ENCODE assay signal across 13 cellular contexts in the genomic region with DNA sequence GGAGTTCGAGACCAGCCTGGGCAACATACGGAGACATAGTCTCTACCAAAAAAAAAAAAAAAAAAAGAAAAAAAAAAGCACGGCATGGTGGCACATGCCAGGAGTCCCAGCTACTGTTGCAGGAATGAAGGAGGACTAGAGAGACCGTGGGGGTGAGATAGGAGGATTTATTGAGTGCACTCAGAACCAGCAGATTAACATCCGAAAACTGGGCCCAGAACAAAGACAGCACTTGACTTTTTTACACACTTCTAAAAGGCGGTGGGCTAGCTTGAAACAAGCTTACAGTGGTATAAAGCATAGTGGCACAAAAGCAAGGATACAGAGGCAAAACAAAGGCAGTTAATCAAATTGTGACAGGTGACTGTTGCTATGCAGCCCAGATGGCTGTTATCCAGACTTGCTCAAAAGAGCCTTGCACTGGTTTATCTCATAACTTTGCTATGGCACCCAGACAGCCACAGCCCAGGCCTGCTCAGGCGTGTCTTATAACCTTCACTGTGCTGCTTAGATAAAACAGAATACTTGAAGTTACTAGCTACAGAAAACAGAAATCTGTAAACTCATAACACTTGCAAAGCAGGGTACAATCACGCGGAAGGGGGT. TPM values are rescaled to one million over a fixed set of nuclear protein-coding genes. Genes with fewer than 3 reads are reported as not detected.
DNase-seq lines count a peak whose midpoint lies in the region; ATAC-seq and TF ChIP-seq lines count a peak whose summit lies in the region.
"Had no signal": no experiment of that assay in that cellular context is flagged by ENCODE, and none has a peak within 500 bp of the region (broad histone marks: within the 10 kb centered on the region; RNA-seq: fewer than 3 reads in every experiment).

No MANE protein-coding gene starts in this region.

- no peak overlapping the region for H3K27ac Mint-ChIP-seq in activated T-helper 1 cell treated with anti-CD3 and anti-CD28 coated beads, Interleukin-12 subunit alpha, Interleukin-12 subunit beta, Interleukin-2, Interleukin-4 antibody, amounts not matched to agents 30 ng/mL and 10 ng/mL and 1 ng/mL, durations not matched to agents 14 hours and 24 hours and 36 hours
- H3K27ac Mint-ChIP-seq: T-helper 17 cell had no signal

- H3K4me1 Mint-ChIP-seq in activated T-helper 1 cell treated with anti-CD3 and anti-CD28 coated beads, Interleukin-12 subunit alpha, Interleukin-12 subunit beta, Interleukin-2, Interleukin-4 antibody, amounts not matched to agents 30 ng/mL and 10 ng/mL and 1 ng/mL, durations not matched to agents 14 hours and 24 hours and 36 hours (ENCODE audit: low read depth), result no peaks in the 10 kb centered on the region
- H3K4me1 Mint-ChIP-seq: T-helper 17 cell had no signal

- H2AFZ ChIP-seq in fibroblast of lung (ENCODE audit: low read length), result no peak overlapping the region

- no peak for TF ChIP-seq CTCF in fibroblast of lung (conservative IDR thresholded peaks at IDR 0.05 in 1 of 2, IDR thresholded peaks at IDR 0.05 in 1 of 2; ENCODE audit: low read depth in 1 of 2, low read length in 2 of 2)
- no peak for TF ChIP-seq CTCF in testis (IDR thresholded peaks at IDR 0.05)

- H3K4me1 ChIP-seq in fibroblast of lung (ENCODE audit: control insufficient read depth, extremely low read depth, insufficient read depth, low read length), result no peaks in the 10 kb centered on the region
- H3K4me1 ChIP-seq in testis, result no peaks in the 10 kb centered on the region

- intact Hi-C loops in testis (cut with DNase I; ENCODE audit: low total_unique reads), result no loop called here
- intact Hi-C loops in activated T-helper 1 cell treated with anti-CD3 and anti-CD28 coated beads, Interleukin-12 subunit alpha, Interleukin-12 subunit beta, Interleukin-2, Interleukin-4 antibody, amounts not matched to agents 30 ng/mL and 10 ng/mL and 1 ng/mL, durations not matched to agents 14 hours and 24 hours and 36 hours (cut with micrococcal nuclease), result no loop called here

- no peaks in the 10 kb centered on the region for H3K27me3 ChIP-seq in fibroblast of lung (ENCODE audit: control insufficient read depth, insufficient read depth, low read length)
- H3K27me3 ChIP-seq in testis, result no peaks in the 10 kb centered on the region

- no peaks in the 10 kb centered on the region for H3K79me2 ChIP-seq in fibroblast of lung (ENCODE audit: control insufficient read depth, insufficient read depth, low read length)

- H3K4me3 ChIP-seq in fibroblast of lung (replicated peaks in 1 of 4; ENCODE audit: control extremely low read depth in 1 of 4, insufficient read depth in 1 of 4, low read depth in 3 of 4, low read length in 4 of 4) (no peak overlapping the region), testis (no peak overlapping the region)

- no peak for ATAC-seq in GM18520 (IDR thresholded peaks at IDR 0.05; ENCODE audit: unreplicated experiment)
- ATAC-seq: left cardiac atrium, T-helper 17 cell had no signal

- WGBS in testis, 2 donors, result 79 to 81% methylated on average over 9 of the region's 9 CpGs

- no peaks in the 10 kb centered on the region for H4K20me1 ChIP-seq in fibroblast of lung (ENCODE audit: control insufficient read depth, extremely low read depth, insufficient read depth, low read length)

- H3K9me3 Mint-ChIP-seq in activated T-helper 1 cell treated with anti-CD3 and anti-CD28 coated beads, Interleukin-12 subunit alpha, Interleukin-12 subunit beta, Interleukin-2, Interleukin-4 antibody, amounts not matched to agents 30 ng/mL and 10 ng/mL and 1 ng/mL, durations not matched to agents 14 hours and 24 hours and 36 hours, result peaks cover 55% of the 10 kb centered on the region

- H3K36me3 ChIP-seq in fibroblast of lung (ENCODE audit: control insufficient read depth, insufficient read depth, low read length), result no peaks in the 10 kb centered on the region
- no peaks in the 10 kb centered on the region for H3K36me3 ChIP-seq in testis (ENCODE audit: low read depth, missing control alignments)

- H3K27ac ChIP-seq in fibroblast of lung (ENCODE audit: insufficient read depth, low read length) (no peak overlapping the region), testis (no peak overlapping the region)
- H3K27ac ChIP-seq: HL-60 had no signal

- no peak overlapping the region for H3K4me3 Mint-ChIP-seq in activated T-helper 1 cell treated with anti-CD3 and anti-CD28 coated beads, Interleukin-12 subunit alpha, Interleukin-12 subunit beta, Interleukin-2, Interleukin-4 antibody, amounts not matched to agents 30 ng/mL and 10 ng/mL and 1 ng/mL, durations not matched to agents 14 hours and 24 hours and 36 hours
- H3K4me3 Mint-ChIP-seq: T-helper 17 cell had no signal

- peaks cover 2% of the 10 kb centered on the region for H3K27me3 Mint-ChIP-seq in activated T-helper 1 cell treated with anti-CD3 and anti-CD28 coated beads, Interleukin-12 subunit alpha, Interleukin-12 subunit beta, Interleukin-2, Interleukin-4 antibody, amounts not matched to agents 30 ng/mL and 10 ng/mL and 1 ng/mL, durations not matched to agents 14 hours and 24 hours and 36 hours (ENCODE audit: insufficient read depth)
- H3K27me3 Mint-ChIP-seq: T-helper 17 cell had no signal

- peak in 5 of 6 experiments; percentile 0 to 25 (median 6) for DNase-seq in stimulated activated naive CD4-positive, alpha-beta T cell (lab: John Stamatoyannopoulos, UW)
- no peak for DNase-seq in stimulated activated naive CD4-positive, alpha-beta T cell treated with Interleukin-2 at 50 U/mL for 16 hours (lab: John Stamatoyannopoulos, UW)
- DNase-seq in RPMI8226 (peak; percentile 9), fibroblast of lung (ENCODE audit: low read depth in 2 of 2) (peak; percentile 38 to 52), testis (peak; percentile 21)
- DNase-seq in stimulated activated CD4-positive, alpha-beta T cell treated with anti-CD3 and anti-CD28 coated beads, Interleukin-4, amount 100 ng/mL, for 1 hour, result no peak
- no peak for DNase-seq in activated T-helper 1 cell treated with anti-CD3 and anti-CD28 coated beads, Interleukin-12 subunit alpha, Interleukin-12 subunit beta, Interleukin-2, Interleukin-4 antibody, amounts not matched to agents 30 ng/mL and 10 ng/mL and 1 ng/mL, durations not matched to agents 14 hours and 24 hours and 36 hours (ENCODE audit: low spot score)
- DNase-seq: activated T-cell treated with anti-CD3 and anti-CD28 coated beads, Interleukin-2, amount 50 U/mL, for 48 hours; GOT3; left cardiac atrium; T-helper 17 cell had no signal

- no peak for TF ChIP-seq POLR2A in testis (IDR thresholded peaks at IDR 0.05)

- H3K4me2 ChIP-seq in fibroblast of lung (ENCODE audit: extremely low read depth, insufficient read depth, low read length), result no peak overlapping the region

- H3K9ac ChIP-seq in fibroblast of lung (ENCODE audit: insufficient read depth, low read length), result no peak overlapping the region

- no peaks in the 10 kb centered on the region for H3K9me3 ChIP-seq in fibroblast of lung (ENCODE audit: control insufficient read depth, insufficient read depth, low read depth, low read length)
- H3K9me3 ChIP-seq in testis, result no peaks in the 10 kb centered on the region

- H3K36me3 Mint-ChIP-seq in activated T-helper 1 cell treated with anti-CD3 and anti-CD28 coated beads, Interleukin-12 subunit alpha, Interleukin-12 subunit beta, Interleukin-2, Interleukin-4 antibody, amounts not matched to agents 30 ng/mL and 10 ng/mL and 1 ng/mL, durations not matched to agents 14 hours and 24 hours and 36 hours (ENCODE audit: low read depth), result peaks cover 15% of the 10 kb centered on the region

RNA-seq across cellular contexts. Expression of a gene that starts 10.0 kb away (rescaled TPM):
- total RNA-seq in fibroblast of lung (11.3 and 21.0 TPM in 2 replicates), testis (10 to 100 TPM; 18.9 to 19.9 TPM)
- polyA plus RNA-seq in fibroblast of lung (20.5 and 23.9 TPM in 2 replicates), testis (ENCODE audit: insufficient read depth, low read depth, low replicate concordance) (11.5 TPM)
- polyA plus RNA-seq in fibroblast of lung (2012), result 18.7 and 21.1 TPM in 2 replicates
- 0.71 and 0.78 TPM in 2 replicates for polyA minus RNA-seq in fibroblast of lung (ENCODE audit: low replicate concordance)
- 29.4 and 32.5 TPM in 2 replicates for total RNA-seq in activated T-helper 1 cell treated with anti-CD3 and anti-CD28 coated beads, Interleukin-12 subunit alpha, Interleukin-12 subunit beta, Interleukin-2, Interleukin-4 antibody, amounts not matched to agents 30 ng/mL and 10 ng/mL and 1 ng/mL, durations not matched to agents 14 hours and 24 hours and 36 hours

Comparison
In these comparisons a context has a peak if more than half of its experiments do, and no peak if none do; other contexts are left out.
1. DNase-seq: peak in stimulated activated naive CD4-positive, alpha-beta T cell (5 of 6), RPMI8226 (single experiment), fibroblast of lung (2 of 2) and testis (single experiment); none in stimulated activated naive CD4-positive, alpha-beta T cell treated with Interleukin-2 at 50 U/mL for 16 hours (single experiment), stimulated activated CD4-positive, alpha-beta T cell treated with anti-CD3 and anti-CD28 coated beads, Interleukin-4, amount 100 ng/mL, for 1 hour (single experiment) and activated T-helper 1 cell treated with anti-CD3 and anti-CD28 coated beads, Interleukin-12 subunit alpha, Interleukin-12 subunit beta, Interleukin-2, Interleukin-4 antibody, amounts not matched to agents 30 ng/mL and 10 ng/mL and 1 ng/mL, durations not matched to agents 14 hours and 24 hours and 36 hours (single experiment).